18 cellular contexts compared by ENCODE assay signal in the genomic region with DNA sequence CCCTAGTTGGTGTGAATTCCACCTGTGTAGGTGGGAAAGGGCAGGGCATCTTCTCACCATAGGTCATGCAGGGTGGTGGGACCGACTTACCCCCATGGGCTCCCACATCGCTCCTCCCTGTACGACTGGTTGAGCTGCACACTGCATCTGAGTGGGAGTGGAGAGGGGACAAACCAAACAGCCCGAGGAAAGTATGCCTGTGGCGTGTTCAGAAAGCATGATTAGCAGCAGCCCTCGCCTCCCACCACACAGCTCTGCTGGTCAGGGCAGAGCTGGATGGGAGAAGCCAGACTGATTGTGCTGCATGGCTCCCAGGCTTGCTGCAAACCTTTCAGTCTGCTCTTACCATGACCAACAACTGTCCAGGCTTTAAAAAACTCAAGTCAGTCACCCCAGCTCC. TPM values are rescaled to one million over a fixed set of nuclear protein-coding genes. Genes with fewer than 3 reads are reported as not detected.
DNase-seq lines count a peak whose midpoint lies in the region; ATAC-seq and TF ChIP-seq lines count a peak whose summit lies in the region.
"Had no signal": no experiment of that assay in that cellular context is flagged by ENCODE, and none has a peak within 500 bp of the region (broad histone marks: within the 10 kb centered on the region; RNA-seq: fewer than 3 reads in every experiment).

No MANE protein-coding gene starts in this region.

- ATAC-seq in DND-41 (ENCODE audit: insufficient read depth, low read depth) (no peak), body of pancreas (peak; percentile 8), GM21528 (IDR thresholded peaks at IDR 0.05; ENCODE audit: low FRiP score, unreplicated experiment) (no peak)
- ATAC-seq: A549, HepG2 had no signal

- WGBS in body of pancreas, 2 donors = 89 to 91% methylated on average over 4 to 6 of the region's 6 CpGs
- WGBS in trophoblast cell (ENCODE audit: extremely low coverage, insufficient coverage, insufficient read length) = no CpG with 5 or more reads among the region's 6 CpGs

- H3K79me1 ChIP-seq in trophoblast cell (ENCODE audit: low read length) = peaks cover 9% of the 10 kb centered on the region

- no peaks in the 10 kb centered on the region for H3K9me3 ChIP-seq in DND-41 (ENCODE audit: insufficient read depth, low read length, severe bottlenecking)
- H3K9me3 ChIP-seq in body of pancreas = no peaks in the 10 kb centered on the region
- H3K9me3 ChIP-seq in left ventricle myocardium inferior (replicated peaks) = no peaks in the 10 kb centered on the region
- no peaks in the 10 kb centered on the region for H3K9me3 ChIP-seq in trophoblast cell (ENCODE audit: insufficient read depth, low read depth, low read length)

- H3K36me3 ChIP-seq in DND-41 (ENCODE audit: insufficient read depth, low read length) (peaks cover 55% of the 10 kb centered on the region), body of pancreas (replicated peaks in 1 of 2; ENCODE audit: insufficient read depth in 1 of 2, low read depth in 2 of 2) (no peaks in the 10 kb centered on the region), left ventricle myocardium inferior (peaks cover 46% of the 10 kb centered on the region), trophoblast cell (ENCODE audit: control insufficient read depth in 1 of 2, insufficient read depth in 2 of 2, low read length in 2 of 2) (peaks cover 12 to 28% of the 10 kb centered on the region in 2 experiments)

- H4K8ac ChIP-seq in trophoblast cell (ENCODE audit: low read depth, low read length) = no peak overlapping the region

- H3K4ac ChIP-seq in trophoblast cell (ENCODE audit: low read depth, low read length) = no peak overlapping the region

- H3K27me3 ChIP-seq in DND-41 (ENCODE audit: insufficient read depth, low read length, poor library complexity) (no peaks in the 10 kb centered on the region), body of pancreas (no peaks in the 10 kb centered on the region), left ventricle myocardium inferior (ENCODE audit: low read depth) (no peaks in the 10 kb centered on the region), trophoblast cell (ENCODE audit: insufficient read depth, low read length) (no peaks in the 10 kb centered on the region)
- H3K27me3 ChIP-seq: SJSA1 had no signal

- H2AK5ac ChIP-seq in trophoblast cell (ENCODE audit: low read length) = no peak overlapping the region

- TF ChIP-seq POLR2A in body of pancreas (IDR thresholded peaks at IDR 0.05) = no peak

- H4K12ac ChIP-seq in trophoblast cell (ENCODE audit: low read depth, low read length) = no peak overlapping the region

- H4K91ac ChIP-seq in trophoblast cell (ENCODE audit: low read depth, low read length) = no peak overlapping the region

- no peak overlapping the region for H3K9ac ChIP-seq in DND-41 (ENCODE audit: low read depth, low read length)
- no peak overlapping the region for H3K9ac ChIP-seq in trophoblast cell (ENCODE audit: low read length)

- H3K79me2 ChIP-seq in DND-41 (ENCODE audit: insufficient read depth, low read length) (peaks cover 17% of the 10 kb centered on the region), trophoblast cell (ENCODE audit: control insufficient read depth, insufficient read depth, low read length, poor library complexity) (no peaks in the 10 kb centered on the region)

- 0 out of 2 replicates have a peak, but pooled peaks cover 2% of the 10 kb centered on the region for H4K20me1 ChIP-seq in DND-41 (ENCODE audit: insufficient read depth, low read length)

- intact Hi-C loops in body of pancreas (cut with DNase I) (no loop called here), left ventricle myocardium inferior (cut with micrococcal nuclease) (no loop called here)

- peak overlapping the region; percentile 25 for H2BK12ac ChIP-seq in trophoblast cell (ENCODE audit: low read length)

- H3K4me2 ChIP-seq in DND-41 (ENCODE audit: insufficient read depth, low read length) (no peak overlapping the region), trophoblast cell (ENCODE audit: low read length) (no peak overlapping the region)
- H3K4me2 ChIP-seq: A549, PC-9 had no signal

- no peak overlapping the region for H3K23ac ChIP-seq in trophoblast cell (ENCODE audit: low read length)

- DNase-seq in DND-41 = no peak
- DNase-seq in body of pancreas = no peak
- DNase-seq in left ventricle myocardium inferior = no peak
- no peak for DNase-seq in trophoblast cell
- no peak for DNase-seq in NCI-H2107 (lab: John Stamatoyannopoulos, UW)
- no peak for DNase-seq in glomerular visceral epithelial cell (ENCODE audit: extremely low spot score)
- no peak for DNase-seq in ecto neural progenitor cell (ENCODE audit: low spot score)
- DNase-seq: CD4-positive, alpha-beta memory T cell; H9; KBM-7; NCI-H1694 treated with DMSO at 0.1 percent for 48 hours; NCI-H2227 treated with DMSO at 0.1 percent for 48 hours; NCI-H510A treated with DMSO at 0.1 percent for 48 hours had no signal

- H3K4me1 ChIP-seq in DND-41 (ENCODE audit: insufficient read depth, low read length) (peaks cover 58% of the 10 kb centered on the region), body of pancreas (peaks cover 37% of the 10 kb centered on the region), left ventricle myocardium inferior (peaks cover 60% of the 10 kb centered on the region), trophoblast cell (ENCODE audit: control insufficient read depth in 1 of 2, insufficient read depth in 2 of 2, low read length in 2 of 2) (peaks cover 13 to 28% of the 10 kb centered on the region in 2 experiments)

- H2AFZ ChIP-seq in DND-41 (ENCODE audit: low read depth, low read length) (no peak overlapping the region), trophoblast cell (ENCODE audit: insufficient read depth, low read length, poor library complexity) (no peak overlapping the region)
- H2AFZ ChIP-seq: PC-9 had no signal

- peak overlapping the region; percentile 39 for H3K27ac ChIP-seq in DND-41 (ENCODE audit: low read length)
- no peak overlapping the region for H3K27ac ChIP-seq in body of pancreas
- peak overlapping the region; percentile 80 for H3K27ac ChIP-seq in left ventricle myocardium inferior (replicated peaks)
- no peak overlapping the region for H3K27ac ChIP-seq in trophoblast cell (ENCODE audit: low read depth, low read length)
- H3K27ac ChIP-seq: A549, PC-9, SJSA1 had no signal

- no peak overlapping the region for H3K4me3 ChIP-seq in DND-41 (ENCODE audit: low read depth in 1 of 2, low read length in 2 of 2)
- H3K4me3 ChIP-seq in body of pancreas = no peak overlapping the region
- no peak overlapping the region for H3K4me3 ChIP-seq in left ventricle myocardium inferior
- no peak overlapping the region for H3K4me3 ChIP-seq in trophoblast cell (ENCODE audit: low read depth, low read length)
- H3K4me3 ChIP-seq: A549, PC-9, SJSA1 had no signal

- no peak overlapping the region for H3K14ac ChIP-seq in trophoblast cell (ENCODE audit: low read length)

- no peak overlapping the region for H2BK120ac ChIP-seq in trophoblast cell (ENCODE audit: insufficient read depth, low read length, poor library complexity)

- H2BK5ac ChIP-seq in trophoblast cell (ENCODE audit: low read depth, low read length, poor library complexity) = no peak overlapping the region

- TF ChIP-seq CTCF in DND-41 (IDR thresholded peaks at IDR 0.05; ENCODE audit: borderline replicate concordance, extremely low read depth, low read length, poor library complexity, severe bottlenecking) = no peak
- no peak for TF ChIP-seq CTCF in body of pancreas (IDR thresholded peaks at IDR 0.05)
- no peak for TF ChIP-seq CTCF in left ventricle myocardium inferior (IDR thresholded peaks at IDR 0.05; ENCODE audit: borderline replicate concordance)

- peak overlapping the region; percentile 67 for H3K18ac ChIP-seq in trophoblast cell (ENCODE audit: low read length)

RNA-seq across cellular contexts. Expression of gene VANGL1, which starts 24.4 kb away (rescaled TPM):
- total RNA-seq in body of pancreas = 1 to 10 TPM; 2.6 to 3.9 TPM
- 5.9 TPM for total RNA-seq in left ventricle myocardium inferior
- polyA plus RNA-seq in trophoblast cell (2013) = 14.8 and 15.3 TPM in 2 replicates

Comparison
In these comparisons a context has a peak if more than half of its experiments do, and no peak if none do; other contexts are left out.
1. H3K27ac ChIP-seq: peak in DND-41 (single experiment) and left ventricle myocardium inferior (single experiment); none in body of pancreas (0 of 4) and trophoblast cell (single experiment).